ENCODE assay signal across 22 cellular contexts in genomic region chr1:194033646-194034045, GRCh38.
DNase-seq lines count a peak whose midpoint lies in the region; ATAC-seq, FAIRE-seq and TF ChIP-seq lines count a peak whose summit lies in the region.
"Had no signal": no experiment of that assay in that cellular context is flagged by ENCODE, and none has a peak within 500 bp of the region (broad histone marks: within the 10 kb centered on the region; RNA-seq: fewer than 3 reads in every experiment).

No MANE protein-coding gene starts in this region.

- TF ChIP-seq POLR2A in A549 (IDR thresholded peaks at IDR 0.05; ENCODE audit: low read length), result no peak

- H3K4me1 ChIP-seq in A549 (no peaks in the 10 kb centered on the region), aorta (ENCODE audit: control insufficient read depth in 1 of 2, insufficient read depth in 2 of 2, low read length in 2 of 2) (no peaks in the 10 kb centered on the region)
- peaks cover 0 to 3% of the 10 kb centered on the region in 2 donors for H3K4me1 ChIP-seq in naive thymus-derived CD4-positive, alpha-beta T cell (ENCODE audit: control insufficient read depth in 2 of 2, insufficient read depth in 2 of 2, low read length in 2 of 2)
- H3K4me1 ChIP-seq: BE2C, BLaER1, Caco-2 had no signal

- peaks cover 20% of the 10 kb centered on the region; the same call in 2 of the 3 replicates for H3K9me3 ChIP-seq in A549
- no peaks in the 10 kb centered on the region for H3K9me3 ChIP-seq in naive thymus-derived CD4-positive, alpha-beta T cell (ENCODE audit: control insufficient read depth in 2 of 3, low read length in 3 of 3)
- H3K9me3 ChIP-seq in aorta (ENCODE audit: control insufficient read depth, low read length), result no peaks in the 10 kb centered on the region
- H3K9me3 ChIP-seq: BE2C, Caco-2 had no signal

- peaks cover 0 to 3% (median under 1%) of the 10 kb centered on the region in 7 donors for H3K4me1 Mint-ChIP-seq in naive thymus-derived CD4-positive, alpha-beta T cell
- no peaks in the 10 kb centered on the region for H3K4me1 Mint-ChIP-seq in endothelial cell (ENCODE audit: unreplicated experiment)

- intact Hi-C loops in naive thymus-derived CD4-positive, alpha-beta T cell (cut with micrococcal nuclease), result no loop called here
- intact Hi-C loops in aorta (cut with DNase I), result no loop called here

- no peak overlapping the region for H3K4me3 Mint-ChIP-seq in naive thymus-derived CD4-positive, alpha-beta T cell
- no peak overlapping the region for H3K4me3 Mint-ChIP-seq in endothelial cell (ENCODE audit: unreplicated experiment)
- H3K4me3 Mint-ChIP-seq: CD4-positive, alpha-beta T cell; CD8-positive, alpha-beta T cell had no signal

- no peak for FAIRE-seq in A549 (lab: Jason Lieb, UNC)
- FAIRE-seq: D721Med, G401.6, GM12891, GM19239 had no signal

- CTCF ChIA-PET in A549 (lab: Yijun Ruan, JAX), result no interaction called here
- CTCF ChIA-PET in naive thymus-derived CD4-positive, alpha-beta T cell (lab: Charles Lee), result no interaction called here

- TF ChIP-seq RAD21 in A549 (conservative IDR thresholded peaks at IDR 0.05 in 1 of 2, IDR thresholded peaks at IDR 0.05 in 1 of 2), result no peak

- TF ChIP-seq CTCF in A549 (IDR thresholded peaks at IDR 0.05) (no peak), endothelial cell (IDR thresholded peaks at IDR 0.05; ENCODE audit: unreplicated experiment) (no peak)

- TF ChIP-seq EP300 in A549 (IDR thresholded peaks at IDR 0.05), result no peak

- DNase-seq in A549 (ENCODE audit: low read depth in 1 of 2, low spot score in 1 of 2) (no peak), UCSD-AML1 (lab: John Stamatoyannopoulos, UW; ENCODE audit: unreplicated experiment) (peak; percentile 4), aorta (no peak), NCI-H69 (lab: John Stamatoyannopoulos, UW) (no peak), endothelial cell (ENCODE audit: low spot score) (no peak)
- no peak for DNase-seq in naive thymus-derived CD4-positive, alpha-beta T cell
- DNase-seq: ACHN; BE2C; Caco-2; Calu3; CD4-positive, alpha-beta T cell; CD8-positive, alpha-beta T cell; DMS79 treated with DMSO at 0.1 percent for 48 hours; GF-D8 had no signal

- H3K27me3 ChIP-seq in naive thymus-derived CD4-positive, alpha-beta T cell (ENCODE audit: control insufficient read depth in 2 of 2, insufficient read depth in 2 of 2, low read length in 2 of 2), result no peaks in the 10 kb centered on the region
- no peaks in the 10 kb centered on the region for H3K27me3 ChIP-seq in aorta (ENCODE audit: control insufficient read depth in 1 of 2, insufficient read depth in 2 of 2, low read length in 1 of 2)
- H3K27me3 ChIP-seq: BE2C, BLaER1 had no signal

- H3K27ac ChIP-seq in A549, result no peak overlapping the region
- H3K27ac ChIP-seq in naive thymus-derived CD4-positive, alpha-beta T cell (ENCODE audit: low read depth, low read length), result no peak overlapping the region
- no peak overlapping the region for H3K27ac ChIP-seq in aorta (ENCODE audit: low read depth in 1 of 2, low read length in 2 of 2)
- H3K27ac ChIP-seq: 22Rv1, BLaER1, C4-2B had no signal

- no peak overlapping the region for H3K4me2 ChIP-seq in A549
- H3K4me2 ChIP-seq: BLaER1 had no signal

- H3K36me3 ChIP-seq in naive thymus-derived CD4-positive, alpha-beta T cell (ENCODE audit: control insufficient read depth in 2 of 3, insufficient read depth in 3 of 3, low read length in 3 of 3), result no peaks in the 10 kb centered on the region
- no peaks in the 10 kb centered on the region for H3K36me3 ChIP-seq in aorta (ENCODE audit: control insufficient read depth in 1 of 2, insufficient read depth in 2 of 2, low read length in 1 of 2)
- H3K36me3 ChIP-seq: BE2C, BLaER1 had no signal

- no peak overlapping the region for H3K4me3 ChIP-seq in A549
- no peak overlapping the region for H3K4me3 ChIP-seq in naive thymus-derived CD4-positive, alpha-beta T cell (ENCODE audit: low read length)
- H3K4me3 ChIP-seq in aorta (ENCODE audit: low read length in 2 of 2), result no peak overlapping the region
- H3K4me3 ChIP-seq: BLaER1 had no signal

- POLR2A ChIA-PET in A549 (lab: Yijun Ruan, JAX), result no interaction called here
- POLR2A ChIA-PET in naive thymus-derived CD4-positive, alpha-beta T cell (lab: Charles Lee), result no interaction called here

- peaks cover 3 to 35% (median 11%) of the 10 kb centered on the region in 11 donors for H3K9me3 Mint-ChIP-seq in naive thymus-derived CD4-positive, alpha-beta T cell
- H3K9me3 Mint-ChIP-seq in endothelial cell (ENCODE audit: unreplicated experiment), result no peaks in the 10 kb centered on the region

- ATAC-seq in A549, result no peak
- ATAC-seq in naive thymus-derived CD4-positive, alpha-beta T cell, result peak; percentile 16
- ATAC-seq in aorta (ENCODE audit: low FRiP score), result peak; percentile 33
- ATAC-seq in HG03159 (IDR thresholded peaks at IDR 0.05; ENCODE audit: unreplicated experiment), result no peak
- ATAC-seq: CD8-positive, alpha-beta T cell had no signal

- H3K27ac Mint-ChIP-seq in naive thymus-derived CD4-positive, alpha-beta T cell, result no peak overlapping the region
- H3K27ac Mint-ChIP-seq in endothelial cell (ENCODE audit: unreplicated experiment), result no peak overlapping the region
- H3K27ac Mint-ChIP-seq: CD4-positive, alpha-beta T cell; CD8-positive, alpha-beta T cell had no signal

- H3K36me3 Mint-ChIP-seq in naive thymus-derived CD4-positive, alpha-beta T cell, result peaks cover 4 to 19% (median 6%) of the 10 kb centered on the region in 5 donors
- H3K36me3 Mint-ChIP-seq in endothelial cell (ENCODE audit: low read depth, unreplicated experiment), result no peaks in the 10 kb centered on the region

- no peaks in the 10 kb centered on the region for H3K27me3 Mint-ChIP-seq in naive thymus-derived CD4-positive, alpha-beta T cell
- H3K27me3 Mint-ChIP-seq in endothelial cell (ENCODE audit: unreplicated experiment), result no peaks in the 10 kb centered on the region
- H3K27me3 Mint-ChIP-seq: CD4-positive, alpha-beta T cell had no signal

TF ChIP-seq in A549, 52 proteins besides CTCF, POLR2A, EP300 and RAD21:
- peak; percentile 79 for TF ChIP-seq ZFP36 (IDR thresholded peaks at IDR 0.05; ENCODE audit: borderline replicate concordance, partially characterized antibody)
- no peak for TF ChIP-seq RFX5 (IDR thresholded peaks at IDR 0.05)
TF ChIP-seq in A549: peak in this region for 1.

Comparison
In these comparisons a context has a peak if more than half of its experiments do, and no peak if none do; other contexts are left out.
1. ATAC-seq: peak in naive thymus-derived CD4-positive, alpha-beta T cell (single experiment) and aorta (single experiment); none in A549 (0 of 2) and HG03159 (single experiment).